ENCODE assay signal across 9 cellular contexts in genomic region chr10:133431888-133432613, GRCh38. TPM values are rescaled to one million over a fixed set of nuclear protein-coding genes. Genes with fewer than 3 reads are reported as not detected.
"Had no signal": no experiment of that assay in that cellular context is flagged by ENCODE, and none has a peak within 500 bp of the region (broad histone marks: within the 10 kb centered on the region; RNA-seq: fewer than 3 reads in every experiment).

No MANE protein-coding gene starts in this region.

RNA-seq across cellular contexts. Expression of gene SPRN, which starts 7.6 kb away (rescaled TPM):
- total RNA-seq: activated B cell treated with CpG ODN at 0.5 μM for 24 hours; activated CD8-positive, alpha-beta T cell treated with anti-CD3 and anti-CD28 coated beads for 36 hours; activated T-cell treated with anti-CD3 and anti-CD28 coated beads, Interleukin-2, amount 50 U/mL, for 4 hours; activated T-helper 2 cell treated with anti-CD3 and anti-CD28 coated beads, Interferon-gamma antibody, Interleukin-2, Interleukin-4, amounts not matched to agents 10 μg/mL and 5 μg/mL and 100 μg/mL, durations not matched to agents 14 hours and 24 hours and 36 hours; esophagus squamous epithelium; liver; naive thymus-derived CD8-positive, alpha-beta T cell; stomach; ureter had no signal
